ENCODE assay signal across 8 cellular contexts in genomic region chr5:135565691-135566421, GRCh38. TPM values are rescaled to one million over a fixed set of nuclear protein-coding genes. Genes with fewer than 3 reads are reported as not detected.
A peak's percentile ranks its signal among the peaks of the same experiment; 100 is the strongest.
DNase-seq lines count a peak whose midpoint lies in the region; ATAC-seq and TF ChIP-seq lines count a peak whose summit lies in the region.

No MANE protein-coding gene starts in this region.

- in situ Hi-C loops in GM23248 (cut with MboI), result loop anchor here (25.0 kb wide), 1 partner anchor 646 kb away; no protein-coding TSS in a partner anchor

- no peaks in the 10 kb centered on the region for H3K9me2 ChIP-seq in GM23248 (ENCODE audit: insufficient read depth)

- H2AFZ ChIP-seq in GM23248, result 0 out of 2 replicates have a peak overlapping the region, but pooled peaks have one; percentile 50

- no peaks in the 10 kb centered on the region for H3K79me2 ChIP-seq in GM23248 (ENCODE audit: insufficient read depth)

- POLR2A ChIA-PET in BJ (lab: Charles Lee), result interaction anchor here (1.0 kb wide), 1 partner anchor 11 kb away, joined by 5 read pairs; no protein-coding TSS in a partner anchor
- POLR2A ChIA-PET in activated CD4-positive, alpha-beta T cell treated with anti-CD3 and anti-CD28 coated beads, Interleukin-2, amount 10 ng/mL, durations not matched to agents 7 days and 5 days (lab: Charles Lee), result no interaction called here

- H3K27me3 ChIP-seq in BJ (ENCODE audit: control insufficient read depth, insufficient read depth, low read length) (peaks cover 6% of the 10 kb centered on the region; the same call in 1 of the 2 replicates), GM23248 (replicated peaks; ENCODE audit: insufficient read depth) (0 out of 2 replicates have a peak, but pooled peaks cover 12% of the 10 kb centered on the region)

- 0 out of 2 replicates have a peak, but pooled peaks cover 7% of the 10 kb centered on the region for H3K4me1 ChIP-seq in GM23248 (ENCODE audit: insufficient read depth)

- no peaks in the 10 kb centered on the region for H3K9me3 Mint-ChIP-seq in activated CD4-positive, alpha-beta T cell treated with anti-CD3 and anti-CD28 coated beads, Interleukin-2, amount 10 ng/mL, durations not matched to agents 7 days and 5 days

- no peaks in the 10 kb centered on the region for H3K36me3 Mint-ChIP-seq in activated CD4-positive, alpha-beta T cell treated with anti-CD3 and anti-CD28 coated beads, Interleukin-2, amount 10 ng/mL, durations not matched to agents 7 days and 5 days (ENCODE audit: low read depth)

- H3K27ac ChIP-seq in GM23248, result no peak overlapping the region

- DNase-seq in BJ (ENCODE audit: low read depth), result no peak
- peak; percentile 75 for DNase-seq in GM23248
- DNase-seq in NCI-H2227 treated with DMSO at 0.1 percent for 48 hours (lab: John Stamatoyannopoulos, UW), result peak; percentile 33
- DNase-seq in activated CD4-positive, alpha-beta T cell treated with anti-CD3 and anti-CD28 coated beads, Interleukin-2, amount 10 ng/mL, durations not matched to agents 7 days and 5 days, result peak; percentile 70
- DNase-seq in dermis microvascular lymphatic vessel endothelial cell (ENCODE audit: low read depth in 2 of 2), result peak; percentile 16 to 60
- DNase-seq in lung microvascular endothelial cell (ENCODE audit: low read depth in 2 of 2), result peak; percentile 61 to 72
- peak; percentile 13 to 40 for DNase-seq in stimulated activated CD8-positive, alpha-beta memory T cell treated with anti-CD3 and anti-CD28 coated beads, Interleukin-2, amount 100 ng/mL, for 1 hour (ENCODE audit: low read depth in 2 of 2)

- peaks cover under 1% of the 10 kb centered on the region for H3K27me3 Mint-ChIP-seq in activated CD4-positive, alpha-beta T cell treated with anti-CD3 and anti-CD28 coated beads, Interleukin-2, amount 10 ng/mL, durations not matched to agents 7 days and 5 days

- no peak overlapping the region for H3K4me3 ChIP-seq in BJ (ENCODE audit: low read depth, low read length)
- H3K4me3 ChIP-seq in GM23248, result no peak overlapping the region

- H4K20me1 ChIP-seq in GM23248 (ENCODE audit: insufficient read depth), result no peaks in the 10 kb centered on the region

- peaks cover 8% of the 10 kb centered on the region for H3K4me1 Mint-ChIP-seq in activated CD4-positive, alpha-beta T cell treated with anti-CD3 and anti-CD28 coated beads, Interleukin-2, amount 10 ng/mL, durations not matched to agents 7 days and 5 days

- no peak overlapping the region for H3K4me3 Mint-ChIP-seq in activated CD4-positive, alpha-beta T cell treated with anti-CD3 and anti-CD28 coated beads, Interleukin-2, amount 10 ng/mL, durations not matched to agents 7 days and 5 days

- ATAC-seq in GM21367 (IDR thresholded peaks at IDR 0.05; ENCODE audit: unreplicated experiment), result no peak

- H3F3A ChIP-seq in GM23248 (ENCODE audit: insufficient read depth), result no peaks in the 10 kb centered on the region

- WGBS in GM23248 (ENCODE audit: low coverage in 1 of 2, low lambda C conversion rate in 2 of 2, missing lambda C conversion rate in 2 of 2), 2 experiments, result 2 to 3% methylated on average over 16 of the region's 16 CpGs

- H3K9me3 ChIP-seq in GM23248 (ENCODE audit: low read depth), result no peaks in the 10 kb centered on the region

- H3K4me2 ChIP-seq in GM23248 (ENCODE audit: unreplicated experiment), result no peak overlapping the region

- TF ChIP-seq CTCF in BJ (IDR thresholded peaks at IDR 0.05; ENCODE audit: insufficient read depth, low read depth, low read length), result peak; percentile 97

- H3K9ac ChIP-seq in GM23248, result no peak overlapping the region

- H3K27ac Mint-ChIP-seq in activated CD4-positive, alpha-beta T cell treated with anti-CD3 and anti-CD28 coated beads, Interleukin-2, amount 10 ng/mL, durations not matched to agents 7 days and 5 days, result no peak overlapping the region

- H3K36me3 ChIP-seq in BJ (ENCODE audit: control insufficient read depth, insufficient read depth, low read length), result no peaks in the 10 kb centered on the region
- H3K36me3 ChIP-seq in GM23248 (ENCODE audit: low read depth), result no peaks in the 10 kb centered on the region

- CTCF ChIA-PET in BJ (lab: Yijun Ruan, JAX), result interaction anchor here (0.5 to 38.0 kb wide), 40 partner anchors 8 to 638 kb away, joined by 3 to 1147 read pairs (median 4); partner anchors contain the start of genes CXCL14, SLC25A48 and TIFAB
- CTCF ChIA-PET in activated CD4-positive, alpha-beta T cell treated with anti-CD3 and anti-CD28 coated beads, Interleukin-2, amount 10 ng/mL, durations not matched to agents 7 days and 5 days (lab: Charles Lee), result interaction anchor here (0.6 to 2.9 kb wide), 17 partner anchors 8 to 581 kb away, joined by 3 to 25 read pairs (median 5); no protein-coding TSS in a partner anchor

RNA-seq across cellular contexts. Expression of gene CXCL14, which starts 12.9 kb away (rescaled TPM):
- polyA plus RNA-seq in BJ (2011; rRNA removed) (1.5 and 1.6 TPM in 2 replicates), GM23248 (2016; fragmentation: Nextera tagmentation; extraction: Ambion mirVana) (0.63 and 0.88 TPM in 2 replicates)
- polyA minus RNA-seq in BJ (2011; rRNA and poly(A)+ RNA removed), result 0.31 TPM in 1 of 2 replicates, not detected in the other
- total RNA-seq in GM23248 (2014; rRNA removed; shearing (Covaris generic)), result 1.3 TPM in 1 of 2 replicates, not detected in the other
- total RNA-seq in activated CD4-positive, alpha-beta T cell treated with anti-CD3 and anti-CD28 coated beads, Interleukin-2, amount 10 ng/mL, durations not matched to agents 7 days and 5 days, result not detected
- total RNA-seq in dermis microvascular lymphatic vessel endothelial cell (under 0.01 TPM in 1 of 2 replicates, not detected in the other), lung microvascular endothelial cell (not detected in 2 replicates)

RNA-seq across cellular contexts. Expression of gene NEUROG1, which starts 30.1 kb away (rescaled TPM):
- polyA plus RNA-seq in BJ (2011; rRNA removed), result not detected in 2 replicates
- polyA minus RNA-seq in BJ (2011; rRNA and poly(A)+ RNA removed), result not detected in 2 replicates
- total RNA-seq in GM23248 (2014; rRNA removed; shearing (Covaris generic)), result not detected in 2 replicates
- not detected in 2 replicates for polyA plus RNA-seq in GM23248 (2016; fragmentation: Nextera tagmentation; extraction: Ambion mirVana)
- total RNA-seq in activated CD4-positive, alpha-beta T cell treated with anti-CD3 and anti-CD28 coated beads, Interleukin-2, amount 10 ng/mL, durations not matched to agents 7 days and 5 days, result not detected
- not detected in 2 replicates for total RNA-seq in dermis microvascular lymphatic vessel endothelial cell
- not detected in 2 replicates for total RNA-seq in lung microvascular endothelial cell
